In the genomic region with DNA sequence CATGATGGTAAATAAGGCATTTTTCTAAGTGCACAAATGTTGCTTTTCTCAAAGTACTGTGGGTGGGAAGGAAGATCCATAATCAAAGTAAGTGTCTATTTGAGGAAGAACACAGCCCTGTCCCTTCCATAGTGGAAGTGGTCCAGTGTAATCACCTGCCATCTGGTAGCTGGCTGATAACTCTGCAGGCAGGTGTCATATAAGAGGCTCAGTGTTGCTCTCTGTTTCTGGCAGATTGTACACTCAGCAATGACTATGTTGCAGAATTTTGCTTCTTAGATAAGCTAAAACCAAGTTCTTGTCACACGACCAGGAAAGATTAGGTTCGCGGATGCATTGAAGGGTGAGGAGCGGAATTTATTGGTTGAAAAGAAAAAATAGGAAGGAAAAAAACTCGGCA, we compare ENCODE assay signal across 22 cellular contexts. TPM values are rescaled to one million over a fixed set of nuclear protein-coding genes. Genes with fewer than 3 reads are reported as not detected.
DNase-seq lines count a peak whose midpoint lies in the region; ATAC-seq, FAIRE-seq and TF ChIP-seq lines count a peak whose summit lies in the region.
"Had no signal": no experiment of that assay in that cellular context is flagged by ENCODE, and none has a peak within 500 bp of the region (broad histone marks: within the 10 kb centered on the region; RNA-seq: fewer than 3 reads in every experiment).

No MANE protein-coding gene starts in this region.

- CTCF ChIA-PET in K562 (lab: Yijun Ruan, JAX; ENCODE audit: low intra/inter-chr PET ratio): no interaction called here
- CTCF ChIA-PET in activated naive CD4-positive, alpha-beta T cell treated with anti-CD3 and anti-CD28 coated beads, Interleukin-2, amount 10 ng/mL, durations not matched to agents 7 days and 5 days (lab: Charles Lee): no interaction called here

- BruUV-seq in K562 (replicated peaks; lab: Mats Ljungman, UMichigan): no TSS peak

- intact Hi-C loops in K562 (cut with micrococcal nuclease): no loop called here

- peak; percentile 10 for DNase-seq in NCI-H82 (lab: John Stamatoyannopoulos, UW)
- DNase-seq in NCI-H82 treated with DMSO at 0.1 percent for 48 hours (lab: John Stamatoyannopoulos, UW; ENCODE audit: unreplicated experiment): no peak
- no peak for DNase-seq in GM19239 (ENCODE audit: insufficient read length, low spot score)
- DNase-seq in K562 (ENCODE audit: extremely low read depth in 1 of 4, low spot score in 3 of 4): peak; percentile 18 to 79 (median 36)
- DNase-seq in activated naive CD4-positive, alpha-beta T cell treated with anti-CD3 and anti-CD28 coated beads, Interleukin-2, amount 10 ng/mL, durations not matched to agents 7 days and 5 days: no peak
- no peak for DNase-seq in GF-D8 (lab: John Stamatoyannopoulos, UW)
- no peak for DNase-seq in DMS 273 (lab: John Stamatoyannopoulos, UW; ENCODE audit: unreplicated experiment)
- DNase-seq: 8988T; Calu3; CD4-positive, alpha-beta memory T cell; COR-L47; DMS153; DND-41; GDM1; GOT3; HFFc6 had no signal

- no peak for TF ChIP-seq POLR2A in K562 (conservative IDR thresholded peaks at IDR 0.05)

- H3K4me2 ChIP-seq in K562 (ENCODE audit: insufficient read depth, low read length): peak overlapping the region; percentile 53

- H4K20me1 ChIP-seq in K562 (replicated peaks; ENCODE audit: control insufficient read depth, insufficient read depth, low read length): no peaks in the 10 kb centered on the region

- H3K27ac Mint-ChIP-seq in activated naive CD4-positive, alpha-beta T cell treated with anti-CD3 and anti-CD28 coated beads, Interleukin-2, amount 10 ng/mL, durations not matched to agents 7 days and 5 days: no peak overlapping the region
- H3K27ac Mint-ChIP-seq: CD4-positive, alpha-beta memory T cell; HFFc6 had no signal

- H3K4me3 Mint-ChIP-seq in activated naive CD4-positive, alpha-beta T cell treated with anti-CD3 and anti-CD28 coated beads, Interleukin-2, amount 10 ng/mL, durations not matched to agents 7 days and 5 days: no peak overlapping the region
- H3K4me3 Mint-ChIP-seq: CD4-positive, alpha-beta memory T cell; HFFc6 had no signal

- no peak overlapping the region; the same call in 2 of the 3 replicates for H3K27ac ChIP-seq in K562 (ENCODE audit: extremely low read depth, low read depth, low read length)

- H3K79me2 ChIP-seq in K562 (ENCODE audit: control insufficient read depth, insufficient read depth, low read length): no peaks in the 10 kb centered on the region

- H3K36me3 ChIP-seq in K562 (ENCODE audit: control insufficient read depth, insufficient read depth, low read length): peaks cover 30% of the 10 kb centered on the region; the same call in 2 of the 3 replicates
- H3K36me3 ChIP-seq: HAP-1 had no signal

- no peak overlapping the region for H3K4me3 ChIP-seq in K562
- H3K4me3 ChIP-seq: HAP-1 had no signal

- POLR2A ChIA-PET in K562 (lab: Yijun Ruan, JAX): interaction anchor here (0.6 to 1.0 kb wide), 3 partner anchors 19 to 519 kb away, joined by 3 to 5 read pairs (median 3); a partner anchor contains a TSS

- TF ChIP-seq CTCF in K562 (IDR thresholded peaks at IDR 0.05 in 2 of 3, conservative IDR thresholded peaks at IDR 0.05 in 1 of 3; ENCODE audit: insufficient read depth in 2 of 3, low read depth in 1 of 3, low read length in 3 of 3): no peak

- ATAC-seq in K562: peak; percentile 91

- peak; percentile 90 for TF ChIP-seq EP300 in K562 (IDR thresholded peaks at IDR 0.05; ENCODE audit: low read length)

- 3% methylated on average over 5 of the region's 5 CpGs for WGBS in K562 (ENCODE audit: insufficient coverage, low coverage, missing lambda C conversion rate)

- no peak overlapping the region for H2AFZ ChIP-seq in K562 (ENCODE audit: low read depth, low read length)

- H3K4me1 ChIP-seq in K562 (replicated peaks in 1 of 2; ENCODE audit: control insufficient read depth in 2 of 2, insufficient read depth in 2 of 2, low read length in 2 of 2): peaks cover 4 to 12% of the 10 kb centered on the region in 2 experiments; a peak in 3 of 5 replicates
- H3K4me1 ChIP-seq: HAP-1 had no signal

- H3K27me3 Mint-ChIP-seq in activated naive CD4-positive, alpha-beta T cell treated with anti-CD3 and anti-CD28 coated beads, Interleukin-2, amount 10 ng/mL, durations not matched to agents 7 days and 5 days: no peaks in the 10 kb centered on the region

- H3K27me3 ChIP-seq in K562 (ENCODE audit: control insufficient read depth in 2 of 2, insufficient read depth in 2 of 2, low read length in 2 of 2): no peaks in the 10 kb centered on the region

- no peak for TF ChIP-seq RAD21 in K562 (CRISPR knock-in tag; conservative IDR thresholded peaks at IDR 0.05 in 1 of 2, IDR thresholded peaks at IDR 0.05 in 1 of 2)

- in situ Hi-C loops in K562 (cut with MboI): no loop called here

- no peaks in the 10 kb centered on the region for H3K36me3 Mint-ChIP-seq in activated naive CD4-positive, alpha-beta T cell treated with anti-CD3 and anti-CD28 coated beads, Interleukin-2, amount 10 ng/mL, durations not matched to agents 7 days and 5 days
- H3K36me3 Mint-ChIP-seq: CD4-positive, alpha-beta memory T cell had no signal

- H3K9ac ChIP-seq in K562 (ENCODE audit: insufficient read depth in 1 of 2, low read depth in 2 of 2, low read length in 2 of 2): no peak overlapping the region; a peak in 1 of 4 replicates

- no peaks in the 10 kb centered on the region for H3K4me1 Mint-ChIP-seq in activated naive CD4-positive, alpha-beta T cell treated with anti-CD3 and anti-CD28 coated beads, Interleukin-2, amount 10 ng/mL, durations not matched to agents 7 days and 5 days
- H3K4me1 Mint-ChIP-seq: CD4-positive, alpha-beta memory T cell had no signal

- H3K9me3 Mint-ChIP-seq in activated naive CD4-positive, alpha-beta T cell treated with anti-CD3 and anti-CD28 coated beads, Interleukin-2, amount 10 ng/mL, durations not matched to agents 7 days and 5 days: no peaks in the 10 kb centered on the region
- H3K9me3 Mint-ChIP-seq: CD4-positive, alpha-beta memory T cell; HFFc6 had no signal

- no peaks in the 10 kb centered on the region for H3K9me1 ChIP-seq in K562 (ENCODE audit: control insufficient read depth, insufficient read depth, low read length)

- peak; percentile 40 for FAIRE-seq in GM19239 (lab: Jason Lieb, UNC)
- peak; percentile 92 for FAIRE-seq in K562 (lab: Jason Lieb, UNC)
- FAIRE-seq: GM12891, GM18507, H54 had no signal

- H3K9me3 ChIP-seq in K562 (replicated peaks; ENCODE audit: control insufficient read depth, insufficient read depth, low read depth, low read length): no peaks in the 10 kb centered on the region
- H3K9me3 ChIP-seq: HAP-1 had no signal

RNA-seq across cellular contexts. Expression of a gene that starts 20.9 kb away (rescaled TPM):
- 43.4 and 67.7 TPM in 2 replicates for total RNA-seq in K562 (2011; cell fraction: chromatin; rRNA removed; ENCODE audit: low replicate concordance)
- total RNA-seq in K562 (2011; cell fraction: nucleolus; rRNA removed): 20.2 and 27.5 TPM in 2 replicates
- total RNA-seq in K562 (2011; cell fraction: nucleoplasm; rRNA removed): 25.8 and 26.5 TPM in 2 replicates
- total RNA-seq in K562 (2014; rRNA removed) (18.3 and 21.2 TPM in 2 replicates), K562 (2014; rRNA removed; fragmentation: Illumina TruSeq; extraction: Trizol) (28.6 and 31.6 TPM in 2 replicates), K562 (2015; rRNA removed; fragmentation: Illumina TruSeq; extraction: Trizol) (27.2 and 29.7 TPM in 2 replicates), K562 (2021) (22.8 and 22.9 TPM in 2 replicates)
- polyA plus RNA-seq in K562 (2011; rRNA removed) (74.7 and 79.2 TPM in 2 replicates), K562 (2014; fragmentation: Illumina TruSeq; extraction: Trizol) (28.9 and 32.5 TPM in 2 replicates), K562 (2014; fragmentation: Nextera tagmentation; extraction: Ambion mirVana) (10 to 100 TPM; 14.6 to 29.3 TPM), K562 (2014; rRNA removed) (35.6 and 35.9 TPM in 2 replicates)
- 30.6 and 34.5 TPM in 2 replicates for polyA plus RNA-seq in K562 (2011; cell fraction: cytosol; rRNA removed)
- 257 and 360 TPM in 2 replicates for polyA plus RNA-seq in K562 (2011; cell fraction: nucleus; rRNA removed)
- 17.4 and 34.7 TPM in 2 replicates for polyA plus RNA-seq in K562 (2012)
- polyA minus RNA-seq in K562 (2011; rRNA and poly(A)+ RNA removed): 46.5 and 55.4 TPM in 2 replicates
- 8.7 and 14.6 TPM in 2 replicates for polyA minus RNA-seq in K562 (2011; cell fraction: cytosol; rRNA and poly(A)+ RNA removed)
- polyA minus RNA-seq in K562 (2011; cell fraction: nucleus; rRNA and poly(A)+ RNA removed): 24.0 and 41.8 TPM in 2 replicates
- total RNA-seq: A673; Calu3; CD4-positive, alpha-beta memory T cell; HFFc6 had no signal
- polyA plus RNA-seq: BJ; CD4-positive, alpha-beta memory T cell had no signal

RNA-seq across cellular contexts. Expression of a gene that starts 21.2 kb away (rescaled TPM):
- total RNA-seq in K562 (2011; cell fraction: chromatin; rRNA removed; ENCODE audit: low replicate concordance): 21.4 and 34.3 TPM in 2 replicates
- total RNA-seq in K562 (2011; cell fraction: nucleolus; rRNA removed): 19.1 and 19.5 TPM in 2 replicates
- total RNA-seq in K562 (2011; cell fraction: nucleoplasm; rRNA removed): 20.0 and 34.4 TPM in 2 replicates
- 75.2 and 78.1 TPM in 2 replicates for total RNA-seq in K562 (2014; rRNA removed)
- total RNA-seq in K562 (2014; rRNA removed; fragmentation: Illumina TruSeq; extraction: Trizol): 175 and 188 TPM in 2 replicates
- total RNA-seq in K562 (2015; rRNA removed; fragmentation: Illumina TruSeq; extraction: Trizol): 102 and 109 TPM in 2 replicates
- 107 and 108 TPM in 2 replicates for total RNA-seq in K562 (2021)
- 60.7 and 80.9 TPM in 2 replicates for polyA plus RNA-seq in K562 (2011; rRNA removed)
- 18.5 and 22.3 TPM in 2 replicates for polyA plus RNA-seq in K562 (2011; cell fraction: cytosol; rRNA removed)
- polyA plus RNA-seq in K562 (2011; cell fraction: nucleus; rRNA removed): 8.7 and 9.7 TPM in 2 replicates
- polyA plus RNA-seq in K562 (2012): 31.8 and 77.3 TPM in 2 replicates
- 79.4 and 91.9 TPM in 2 replicates for polyA plus RNA-seq in K562 (2014; fragmentation: Illumina TruSeq; extraction: Trizol)
- polyA plus RNA-seq in K562 (2014; fragmentation: Nextera tagmentation; extraction: Ambion mirVana): 100 to 1,000 TPM; 114 to 118 TPM
- polyA plus RNA-seq in K562 (2014; rRNA removed): 70.2 and 83.0 TPM in 2 replicates
- 327 and 363 TPM in 2 replicates for polyA minus RNA-seq in K562 (2011; rRNA and poly(A)+ RNA removed)
- 69.1 and 112 TPM in 2 replicates for polyA minus RNA-seq in K562 (2011; cell fraction: cytosol; rRNA and poly(A)+ RNA removed)
- 18.7 and 48.4 TPM in 2 replicates for polyA minus RNA-seq in K562 (2011; cell fraction: nucleus; rRNA and poly(A)+ RNA removed)
- total RNA-seq: A673; Calu3; CD4-positive, alpha-beta memory T cell; HFFc6 had no signal
- polyA plus RNA-seq: BJ; CD4-positive, alpha-beta memory T cell had no signal

RNA-seq across cellular contexts. Expression of a gene that starts 42.8 kb away (rescaled TPM):
- not detected in 2 replicates for total RNA-seq in K562 (2011; cell fraction: chromatin; rRNA removed; ENCODE audit: low replicate concordance)
- total RNA-seq in K562 (2011; cell fraction: nucleolus; rRNA removed): not detected in 2 replicates
- total RNA-seq in K562 (2011; cell fraction: nucleoplasm; rRNA removed): not detected in 2 replicates
- total RNA-seq in K562 (2014; rRNA removed) (6.6 and 9.8 TPM in 2 replicates), K562 (2014; rRNA removed; fragmentation: Illumina TruSeq; extraction: Trizol) (6.5 and 6.7 TPM in 2 replicates), K562 (2015; rRNA removed; fragmentation: Illumina TruSeq; extraction: Trizol) (not detected in 2 replicates), K562 (2021) (27.7 and 30.0 TPM in 2 replicates)
- polyA plus RNA-seq in K562 (2011; rRNA removed) (not detected in 2 replicates), K562 (2014; fragmentation: Illumina TruSeq; extraction: Trizol) (not detected in 2 replicates), K562 (2014; fragmentation: Nextera tagmentation; extraction: Ambion mirVana) (10 to 100 TPM in 1 of 2 experiments, 1 to 10 TPM in 1; 9.6 to 10.9 TPM), K562 (2014; rRNA removed) (not detected in 2 replicates)
- polyA plus RNA-seq in K562 (2011; cell fraction: cytosol; rRNA removed): not detected in 2 replicates
- polyA plus RNA-seq in K562 (2011; cell fraction: nucleus; rRNA removed): 0.34 TPM in 1 of 2 replicates, not detected in the other
- 0.60 and 5.7 TPM in 2 replicates for polyA plus RNA-seq in K562 (2012)
- 37.5 and 57.3 TPM in 2 replicates for polyA minus RNA-seq in K562 (2011; rRNA and poly(A)+ RNA removed)
- polyA minus RNA-seq in K562 (2011; cell fraction: cytosol; rRNA and poly(A)+ RNA removed): 13.3 TPM in 1 of 2 replicates, not detected in the other
- polyA minus RNA-seq in K562 (2011; cell fraction: nucleus; rRNA and poly(A)+ RNA removed): 3.6 TPM in 1 of 2 replicates, not detected in the other
- total RNA-seq: A673; Calu3; CD4-positive, alpha-beta memory T cell; HFFc6 had no signal
- polyA plus RNA-seq: BJ; CD4-positive, alpha-beta memory T cell had no signal

RNA-seq across cellular contexts. Expression of a gene that starts 59.4 kb away (rescaled TPM):
- total RNA-seq in K562 (2011; cell fraction: chromatin; rRNA removed; ENCODE audit: low replicate concordance): 8.2 and 19.7 TPM in 2 replicates
- total RNA-seq in K562 (2011; cell fraction: nucleolus; rRNA removed): 10.7 and 12.0 TPM in 2 replicates
- 23.7 and 38.9 TPM in 2 replicates for total RNA-seq in K562 (2011; cell fraction: nucleoplasm; rRNA removed)
- total RNA-seq in K562 (2014; rRNA removed) (11.6 and 12.7 TPM in 2 replicates), K562 (2014; rRNA removed; fragmentation: Illumina TruSeq; extraction: Trizol) (24.0 and 26.7 TPM in 2 replicates), K562 (2015; rRNA removed; fragmentation: Illumina TruSeq; extraction: Trizol) (20.4 and 22.5 TPM in 2 replicates), K562 (2021) (25.0 and 25.2 TPM in 2 replicates)
- polyA plus RNA-seq in K562 (2011; rRNA removed) (15.5 and 20.5 TPM in 2 replicates), K562 (2014; fragmentation: Illumina TruSeq; extraction: Trizol) (21.7 and 22.9 TPM in 2 replicates), K562 (2014; fragmentation: Nextera tagmentation; extraction: Ambion mirVana) (10 to 100 TPM; 21.9 to 25.4 TPM), K562 (2014; rRNA removed) (11.3 and 14.2 TPM in 2 replicates)
- polyA plus RNA-seq in K562 (2011; cell fraction: cytosol; rRNA removed): 6.4 and 14.7 TPM in 2 replicates
- polyA plus RNA-seq in K562 (2011; cell fraction: nucleus; rRNA removed): 3.5 and 5.0 TPM in 2 replicates
- polyA plus RNA-seq in K562 (2012): 13.3 and 15.5 TPM in 2 replicates
- 33.7 and 38.1 TPM in 2 replicates for polyA minus RNA-seq in K562 (2011; rRNA and poly(A)+ RNA removed)
- 12.5 and 15.6 TPM in 2 replicates for polyA minus RNA-seq in K562 (2011; cell fraction: cytosol; rRNA and poly(A)+ RNA removed)
- 4.4 and 7.4 TPM in 2 replicates for polyA minus RNA-seq in K562 (2011; cell fraction: nucleus; rRNA and poly(A)+ RNA removed)

Comparison
In these comparisons a context has a peak if more than half of its experiments do, and no peak if none do; other contexts are left out.
1. DNase-seq: peak in NCI-H82 (single experiment) and K562 (4 of 4); none in NCI-H82 treated with DMSO at 0.1 percent for 48 hours (single experiment), GM19239 (single experiment), activated naive CD4-positive, alpha-beta T cell treated with anti-CD3 and anti-CD28 coated beads, Interleukin-2, amount 10 ng/mL, durations not matched to agents 7 days and 5 days (single experiment), GF-D8 (single experiment) and DMS 273 (single experiment).